Comparison of ENCODE assay signal across 9 cellular contexts in genomic region chr14:65286443-65286842, GRCh38.
DNase-seq lines count a peak whose midpoint lies in the region; ATAC-seq and TF ChIP-seq lines count a peak whose summit lies in the region.
"Had no signal": no experiment of that assay in that cellular context is flagged by ENCODE, and none has a peak within 500 bp of the region (broad histone marks: within the 10 kb centered on the region; RNA-seq: fewer than 3 reads in every experiment).

No MANE protein-coding gene starts in this region.

- no peak overlapping the region for H3K4me3 ChIP-seq in mucosa of descending colon

- peak; percentile 38 for ATAC-seq in HG03354 (IDR thresholded peaks at IDR 0.05; ENCODE audit: poor library complexity, severe bottlenecking, unreplicated experiment)
- peak; percentile 29 for ATAC-seq in activated B cell treated with CpG ODN at 0.5 μM for 24 hours (ENCODE audit: low read depth)
- ATAC-seq in mucosa of descending colon: peak; percentile 20
- no peak for ATAC-seq in left colon

- POLR2A ChIA-PET in activated B cell treated with CpG ODN at 0.5 μM for 24 hours (lab: Charles Lee): interaction anchor here (0.8 to 10.5 kb wide), 16 partner anchors 17 to 127 kb away, joined by 3 to 183 read pairs (median 10); partner anchors contain the start of gene FUT8

- H3K9me3 ChIP-seq in mucosa of descending colon: no peaks in the 10 kb centered on the region

- peaks cover 88% of the 10 kb centered on the region for H3K4me1 Mint-ChIP-seq in activated B cell treated with CpG ODN at 0.5 μM for 24 hours

- H3K9me3 Mint-ChIP-seq in activated B cell treated with CpG ODN at 0.5 μM for 24 hours: no peaks in the 10 kb centered on the region

- peaks cover 3% of the 10 kb centered on the region for H3K36me3 Mint-ChIP-seq in activated B cell treated with CpG ODN at 0.5 μM for 24 hours (ENCODE audit: low read depth)

- TF ChIP-seq CTCF in activated B cell treated with CpG ODN at 0.5 μM for 24 hours (IDR thresholded peaks at IDR 0.05) (no peak), mucosa of descending colon (IDR thresholded peaks at IDR 0.05) (no peak)

- no peaks in the 10 kb centered on the region for H3K27me3 Mint-ChIP-seq in activated B cell treated with CpG ODN at 0.5 μM for 24 hours

- DNase-seq in EH (ENCODE audit: low read depth): peak; percentile 42
- DNase-seq in activated B cell treated with CpG ODN at 0.5 μM for 24 hours: no peak
- peak in 1 of 3 donors; percentile 29 for DNase-seq in mucosa of descending colon
- no peak for DNase-seq in cerebellar cortex (ENCODE audit: low spot score)
- DNase-seq in SHP77 treated with DMSO at 0.1 percent for 48 hours (lab: John Stamatoyannopoulos, UW): no peak
- DNase-seq in left colon: no peak
- no peak for DNase-seq in NOMO-1 treated with DMSO at 0.1 percent for 48 hours (lab: John Stamatoyannopoulos, UW; ENCODE audit: unreplicated experiment)
- DNase-seq: NCI-H1092 had no signal

- peak overlapping the region; percentile 96 for H3K27ac Mint-ChIP-seq in activated B cell treated with CpG ODN at 0.5 μM for 24 hours

- CTCF ChIA-PET in activated B cell treated with CpG ODN at 0.5 μM for 24 hours (lab: Charles Lee): interaction anchor here (0.8 to 8.3 kb wide), 21 partner anchors 8 to 674 kb away, joined by 3 to 114 read pairs (median 4); partner anchors contain the start of gene FUT8

- intact Hi-C loops in activated B cell treated with CpG ODN at 0.5 μM for 24 hours (cut with micrococcal nuclease) (loop anchor here (1.0 to 10.0 kb wide), 7 partner anchors 32 to 668 kb away; partner anchors contain the start of genes FNTB, FUT8 and MAX), mucosa of descending colon (cut with DNase I, micrococcal nuclease) (no loop called here), left colon (cut with DNase I, micrococcal nuclease) (no loop called here)

- peak overlapping the region; percentile 74 for H3K4me3 Mint-ChIP-seq in activated B cell treated with CpG ODN at 0.5 μM for 24 hours

- H3K4me1 ChIP-seq in mucosa of descending colon (ENCODE audit: low read depth): no peaks in the 10 kb centered on the region

- H3K36me3 ChIP-seq in mucosa of descending colon (ENCODE audit: low read depth): no peaks in the 10 kb centered on the region
